ENCODE assay signal across 8 cellular contexts in genomic region chr4:76306882-76307669, GRCh38. TPM values are rescaled to one million over a fixed set of nuclear protein-coding genes. Genes with fewer than 3 reads are reported as not detected.
A peak's percentile ranks its signal among the peaks of the same experiment; 100 is the strongest.
DNase-seq lines count a peak whose midpoint lies in the region; ATAC-seq and TF ChIP-seq lines count a peak whose summit lies in the region.

No MANE protein-coding gene starts in this region.

- H3K4me1 ChIP-seq in muscle layer of colon (ENCODE audit: insufficient read depth, low read length) (peaks cover 27% of the 10 kb centered on the region), upper lobe of right lung (peaks cover 17% of the 10 kb centered on the region)

- intact Hi-C loops in upper lobe of right lung (cut with DNase I): no loop called here

- H3K27me3 ChIP-seq in muscle layer of colon (ENCODE audit: control insufficient read depth in 1 of 2, insufficient read depth in 2 of 2, low read length in 2 of 2) (no peaks in the 10 kb centered on the region), upper lobe of right lung (no peaks in the 10 kb centered on the region)

- H3K4me3 ChIP-seq in muscle layer of colon (ENCODE audit: low read depth in 1 of 2, low read length in 2 of 2) (peak overlapping the region; percentile 73 to 91), upper lobe of right lung (peak overlapping the region; percentile 82)

- no peaks in the 10 kb centered on the region for H3K9me3 ChIP-seq in muscle layer of colon (ENCODE audit: low read length)
- H3K9me3 ChIP-seq in upper lobe of right lung: no peaks in the 10 kb centered on the region

- H3K36me3 ChIP-seq in muscle layer of colon (ENCODE audit: insufficient read depth, low read length): peaks cover 8% of the 10 kb centered on the region
- peaks cover 8% of the 10 kb centered on the region for H3K36me3 ChIP-seq in upper lobe of right lung

- ATAC-seq in upper lobe of right lung (peak; percentile 71), GM21529 (IDR thresholded peaks at IDR 0.05; ENCODE audit: unreplicated experiment) (no peak)

- peak overlapping the region; percentile 67 to 82 (median 70) for H3K4me3 Mint-ChIP-seq in IgD-negative memory B cell

- H3K27me3 Mint-ChIP-seq in IgD-negative memory B cell: peaks cover 28% of the 10 kb centered on the region

- peak; percentile 41 for TF ChIP-seq CTCF in upper lobe of right lung (IDR thresholded peaks at IDR 0.05)

- peaks cover 5 to 9% (median 7%) of the 10 kb centered on the region in 3 donors for H3K4me1 Mint-ChIP-seq in IgD-negative memory B cell

- no peak overlapping the region for H3K27ac Mint-ChIP-seq in IgD-negative memory B cell

- H3K9ac ChIP-seq in muscle layer of colon (ENCODE audit: low read length): peak overlapping the region; percentile 18

- DNase-seq in EH (ENCODE audit: low read depth) (peak; percentile 65), fibroblast of gingiva (ENCODE audit: low read depth) (peak; percentile 58), upper lobe of right lung (peak; percentile 81), NCI-H128 (lab: John Stamatoyannopoulos, UW; ENCODE audit: unreplicated experiment) (no peak)
- peak; percentile 40 to 44 for DNase-seq in activated CD4-positive, alpha-beta T cell treated with anti-CD3 and anti-CD28 coated beads, Interleukin-2, amount 50 U/mL, for 48 hours

- H3K27ac ChIP-seq in muscle layer of colon (ENCODE audit: low read depth, low read length) (peak overlapping the region; percentile 64), upper lobe of right lung (peak overlapping the region; percentile 80)

- H3K9me3 Mint-ChIP-seq in IgD-negative memory B cell: no peaks in the 10 kb centered on the region

- no peaks in the 10 kb centered on the region for H3K36me3 Mint-ChIP-seq in IgD-negative memory B cell

RNA-seq across cellular contexts. Expression of gene STBD1, which starts 0.5 kb away (rescaled TPM):
- not detected for polyA plus RNA-seq in IgD-negative memory B cell
- total RNA-seq in upper lobe of right lung: 9.4 TPM

RNA-seq across cellular contexts. Expression of gene FAM47E, which starts 55.6 kb away (rescaled TPM):
- not detected for polyA plus RNA-seq in IgD-negative memory B cell
- 3.6 TPM for total RNA-seq in upper lobe of right lung
